ENCODE assay signal across 30 cellular contexts in the genomic region with DNA sequence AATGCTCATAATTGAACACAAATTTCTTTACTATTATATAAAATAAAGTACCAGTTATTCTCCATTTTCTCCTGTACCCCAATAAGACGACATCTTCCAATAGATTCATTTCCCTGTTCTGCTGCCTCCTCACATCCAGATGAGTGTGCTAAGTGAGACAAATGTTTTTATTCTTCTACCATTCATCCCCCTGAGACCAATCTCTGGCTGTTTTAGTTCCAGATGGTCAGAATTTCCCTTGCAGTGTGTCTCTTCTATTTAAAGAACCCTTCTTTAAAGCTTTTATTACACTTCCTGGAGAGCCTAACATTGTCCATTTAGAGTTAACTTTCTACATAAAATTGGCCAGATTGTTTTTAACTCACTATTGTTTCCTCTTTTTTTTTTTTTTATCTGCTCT. TPM values are rescaled to one million over a fixed set of nuclear protein-coding genes. Genes with fewer than 3 reads are reported as not detected.
DNase-seq lines count a peak whose midpoint lies in the region; FAIRE-seq and TF ChIP-seq lines count a peak whose summit lies in the region.
"Had no signal": no experiment of that assay in that cellular context is flagged by ENCODE, and none has a peak within 500 bp of the region (broad histone marks: within the 10 kb centered on the region; RNA-seq: fewer than 3 reads in every experiment).

No MANE protein-coding gene starts in this region.

- peaks cover 4% of the 10 kb centered on the region for H3K9me3 Mint-ChIP-seq in nephron progenitor cell
- H3K9me3 Mint-ChIP-seq: GM23338 had no signal

- FAIRE-seq in GM19239 (lab: Jason Lieb, UNC): no peak
- FAIRE-seq: GM12878, RCC 7860 had no signal

- H3K4me3 Mint-ChIP-seq in nephron progenitor cell: no peak overlapping the region
- H3K4me3 Mint-ChIP-seq: GM23338, IgD-negative memory B cell had no signal

- H3K36me3 ChIP-seq in BLaER1: no peaks in the 10 kb centered on the region
- H3K36me3 ChIP-seq: MG63 had no signal

- H3K4me1 Mint-ChIP-seq in nephron progenitor cell: peaks cover 20% of the 10 kb centered on the region
- H3K4me1 Mint-ChIP-seq: IgD-negative memory B cell had no signal

- DNase-seq in NCI-H69 (lab: John Stamatoyannopoulos, UW) (peak; percentile 41), fibroblast of peridontal ligament (ENCODE audit: extremely low read depth) (peak; percentile 70), nephron progenitor cell (no peak), ecto neural progenitor cell (ENCODE audit: low spot score) (no peak), NCI-H146 treated with DMSO at 0.1 percent for 48 hours (lab: John Stamatoyannopoulos, UW; ENCODE audit: unreplicated experiment) (no peak), GM19239 (ENCODE audit: insufficient read length, low spot score) (no peak), A172 (ENCODE audit: low spot score) (no peak)
- DNase-seq: ACHN; AML-193; COR-L47; DMS153; EL; HCEC 1CT; Kasumi-1; MG63; NCI-H1092; NCI-H1436 treated with DMSO at 0.1 percent for 48 hours; NCI-H2081; NCI-H748 treated with DMSO at 0.1 percent for 48 hours; NK-92 treated with Interleukin-12 subunit alpha and Interleukin-12 subunit beta, amount 100 ng/mL, for 24 hours had no signal

- peak overlapping the region; percentile 72 for H3K27ac Mint-ChIP-seq in nephron progenitor cell
- H3K27ac Mint-ChIP-seq: GM23338, IgD-negative memory B cell had no signal

- no peaks in the 10 kb centered on the region for H3K27me3 Mint-ChIP-seq in nephron progenitor cell (ENCODE audit: low read depth, poor library complexity)

- H3K9me3 ChIP-seq in BLaER1: no peaks in the 10 kb centered on the region
- H3K9me3 ChIP-seq: MG63 had no signal

- H3K4me3 ChIP-seq in BLaER1: no peak overlapping the region
- H3K4me3 ChIP-seq: GM12878, GM23338, MG63 had no signal

- H4K20me1 ChIP-seq in BLaER1: no peaks in the 10 kb centered on the region

- no peak overlapping the region for H3K9ac ChIP-seq in BLaER1

- H3K4me1 ChIP-seq in BLaER1: peaks cover 38% of the 10 kb centered on the region

- TF ChIP-seq CTCF in nephron progenitor cell (IDR thresholded peaks at IDR 0.05): no peak

- peak overlapping the region; percentile 60 for H3K27ac ChIP-seq in BLaER1
- H3K27ac ChIP-seq: HL-60 had no signal

- H3K36me3 Mint-ChIP-seq in nephron progenitor cell (ENCODE audit: low read depth): peaks cover 30% of the 10 kb centered on the region
- H3K36me3 Mint-ChIP-seq: IgD-negative memory B cell had no signal

- no peaks in the 10 kb centered on the region; the same call in 1 of the 2 replicates for H3K27me3 ChIP-seq in BLaER1
- H3K27me3 ChIP-seq: MG63 had no signal

- peak overlapping the region; percentile 61 for H3K4me2 ChIP-seq in BLaER1
- H3K4me2 ChIP-seq: GM23338 had no signal

RNA-seq across cellular contexts. Expression of a gene that starts 41.2 kb away (rescaled TPM):
- total RNA-seq in A172 (2014; rRNA removed; shearing (Covaris generic)): not detected in 2 replicates
- total RNA-seq: GM12878, NCI-H460, OCI-LY7, Right ventricle myocardium inferior, SK-MEL-5 had no signal

RNA-seq across cellular contexts. Expression of a gene that starts 53.6 kb away (rescaled TPM):
- total RNA-seq in A172 (2014; rRNA removed; shearing (Covaris generic)): 0.14 TPM in 1 of 2 replicates, not detected in the other
- total RNA-seq: NCI-H460, OCI-LY7, Right ventricle myocardium inferior, SK-MEL-5 had no signal

Comparison
In these comparisons a context has a peak if more than half of its experiments do, and no peak if none do; other contexts are left out.
1. DNase-seq: peak in NCI-H69 (single experiment) and fibroblast of peridontal ligament (single experiment); none in nephron progenitor cell (single experiment), ecto neural progenitor cell (single experiment), NCI-H146 treated with DMSO at 0.1 percent for 48 hours (single experiment), GM19239 (single experiment) and A172 (single experiment).